27 cellular contexts compared by ENCODE assay signal in the genomic region with DNA sequence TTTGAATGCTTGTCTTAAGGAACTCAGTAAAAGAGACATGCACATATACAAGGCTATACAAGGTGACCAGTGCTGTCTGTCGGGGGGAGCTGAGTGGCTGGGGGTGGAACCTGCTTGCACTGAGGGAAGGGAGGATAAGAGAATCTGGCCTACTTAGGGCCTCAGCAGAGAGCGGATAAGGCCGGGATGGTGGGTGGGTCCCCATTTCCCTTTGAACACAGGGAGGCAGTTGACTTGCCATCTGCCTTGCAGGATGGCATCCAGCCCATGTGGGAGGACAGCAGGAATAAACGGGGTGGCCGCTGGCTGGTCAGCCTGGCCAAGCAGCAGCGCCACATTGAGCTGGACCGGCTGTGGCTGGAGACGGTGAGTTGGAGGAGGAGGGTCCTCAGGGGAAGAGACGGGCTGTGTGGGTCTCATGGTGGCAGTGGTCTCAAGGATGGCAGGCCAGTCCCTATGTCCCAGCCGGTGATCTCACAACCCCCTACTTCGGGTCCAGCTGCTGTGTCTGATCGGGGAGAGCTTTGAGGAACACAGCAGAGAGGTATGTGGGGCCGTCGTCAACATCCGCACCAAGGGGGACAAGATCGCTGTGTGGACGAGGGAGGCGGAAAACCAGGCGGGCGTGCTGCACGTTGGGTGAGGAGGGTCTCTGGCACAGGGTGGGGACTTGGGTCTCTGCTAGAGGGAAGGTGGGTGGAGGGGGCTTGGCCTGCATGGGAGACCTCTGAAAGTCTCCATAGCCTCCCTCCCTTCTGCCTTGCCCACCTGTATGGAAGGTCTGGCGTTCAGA. TPM values are rescaled to one million over a fixed set of nuclear protein-coding genes. Genes with fewer than 3 reads are reported as not detected.
DNase-seq lines count a peak whose midpoint lies in the region; ATAC-seq and TF ChIP-seq lines count a peak whose summit lies in the region.
"Had no signal": no experiment of that assay in that cellular context is flagged by ENCODE, and none has a peak within 500 bp of the region (broad histone marks: within the 10 kb centered on the region; RNA-seq: fewer than 3 reads in every experiment).

No MANE protein-coding gene starts in this region.

- no peaks in the 10 kb centered on the region for H3K27me3 Mint-ChIP-seq in activated T-cell treated with anti-CD3 and anti-CD28 coated beads, Interleukin-2, amount 50 U/mL, for 4 hours (ENCODE audit: low read depth)
- H3K27me3 Mint-ChIP-seq in activated T-cell treated with anti-CD3 and anti-CD28 coated beads, Interleukin-2, amount 50 U/mL, for 72 hours (ENCODE audit: low read depth), result peaks cover 2% of the 10 kb centered on the region
- H3K27me3 Mint-ChIP-seq in brain, result peaks cover 8% of the 10 kb centered on the region
- H3K27me3 Mint-ChIP-seq: activated naive CD4-positive, alpha-beta T cell treated with anti-CD3 and anti-CD28 coated beads, Interleukin-2, amount 50 U/mL, for 24 hours had no signal

- H3K4me3 ChIP-seq in H7 (ENCODE audit: insufficient read depth, low read depth, low read length), result no peak overlapping the region
- H3K4me3 ChIP-seq: ascending aorta, GM23248, upper lobe of right lung had no signal

- no peak for DNase-seq in activated T-cell treated with anti-CD3 and anti-CD28 coated beads, Interleukin-2, amount 50 U/mL, for 4 hours
- no peak for DNase-seq in activated T-cell treated with anti-CD3 and anti-CD28 coated beads, Interleukin-2, amount 50 U/mL, for 72 hours
- no peak for DNase-seq in stimulated activated effector memory CD8-positive, alpha-beta T cell treated with anti-CD3 and anti-CD28 coated beads, Interleukin-12 subunit alpha, Interleukin-12 subunit beta, amount 100 ng/mL, for 72 hours (ENCODE audit: low spot score in 2 of 2)
- DNase-seq in H7 (no peak), activated gamma-delta T cell (lab: John Stamatoyannopoulos, UW) (no peak)
- DNase-seq: activated CD4-positive, CD25-positive, alpha-beta regulatory T cell treated with anti-CD3 and anti-CD28 coated beads, Interleukin-2, amount 50 U/mL, for 72 hours; cerebellar nuclear complex; foreskin keratinocyte; GM23248; immature natural killer cell; Kasumi-1; naive thymus-derived CD8-positive, alpha-beta T cell; NCI-H1694 treated with DMSO at 0.1 percent for 48 hours; NCI-H2171 treated with DMSO at 0.1 percent for 48 hours; NCI-H526 treated with DMSO at 0.1 percent for 48 hours; RPMI8226; stimulated activated CD4-positive, alpha-beta T cell treated with anti-CD3 and anti-CD28 coated beads, Interleukin-15, amount 100 ng/mL, for 24 hours; stimulated activated CD8-positive, alpha-beta memory T cell treated with anti-CD3 and anti-CD28 coated beads, Interleukin-4, amount 100 ng/mL, for 48 hours; upper lobe of right lung had no signal

- no peaks in the 10 kb centered on the region for H3K36me3 Mint-ChIP-seq in activated T-cell treated with anti-CD3 and anti-CD28 coated beads, Interleukin-2, amount 50 U/mL, for 4 hours (ENCODE audit: insufficient read depth)
- no peaks in the 10 kb centered on the region for H3K36me3 Mint-ChIP-seq in activated T-cell treated with anti-CD3 and anti-CD28 coated beads, Interleukin-2, amount 50 U/mL, for 72 hours (ENCODE audit: insufficient read depth in 2 of 2)
- no peaks in the 10 kb centered on the region for H3K36me3 Mint-ChIP-seq in brain
- H3K36me3 Mint-ChIP-seq in stimulated activated effector memory CD8-positive, alpha-beta T cell treated with anti-CD3 and anti-CD28 coated beads, Interleukin-12 subunit alpha, Interleukin-12 subunit beta, amount 100 ng/mL, for 72 hours, result peaks cover 6% of the 10 kb centered on the region
- H3K36me3 Mint-ChIP-seq: activated naive CD4-positive, alpha-beta T cell treated with anti-CD3 and anti-CD28 coated beads, Interleukin-2, amount 50 U/mL, for 24 hours; immature natural killer cell; naive thymus-derived CD8-positive, alpha-beta T cell had no signal

- H3K36me3 ChIP-seq in H7 (replicated peaks; ENCODE audit: control insufficient read depth, insufficient read depth, low read length), result no peaks in the 10 kb centered on the region
- H3K36me3 ChIP-seq: ascending aorta, upper lobe of right lung had no signal

- no peaks in the 10 kb centered on the region for H3K27me3 ChIP-seq in H7 (ENCODE audit: control insufficient read depth, insufficient read depth, low read length)
- H3K27me3 ChIP-seq: ascending aorta, foreskin keratinocyte, upper lobe of right lung had no signal

- no peak for TF ChIP-seq CTCF in brain (conservative IDR thresholded peaks at IDR 0.05)

- peak overlapping the region; percentile 42 for H3K4me3 Mint-ChIP-seq in activated T-cell treated with anti-CD3 and anti-CD28 coated beads, Interleukin-2, amount 50 U/mL, for 4 hours
- no peak overlapping the region for H3K4me3 Mint-ChIP-seq in activated T-cell treated with anti-CD3 and anti-CD28 coated beads, Interleukin-2, amount 50 U/mL, for 72 hours
- H3K4me3 Mint-ChIP-seq in brain, result peak overlapping the region in 3 of 5 experiments; percentile 8 to 54 (median 26)
- H3K4me3 Mint-ChIP-seq in stimulated activated effector memory CD8-positive, alpha-beta T cell treated with anti-CD3 and anti-CD28 coated beads, Interleukin-12 subunit alpha, Interleukin-12 subunit beta, amount 100 ng/mL, for 72 hours, result no peak overlapping the region

- ATAC-seq in activated T-cell treated with anti-CD3 and anti-CD28 coated beads, Interleukin-2, amount 50 U/mL, for 4 hours, result no peak
- ATAC-seq in activated T-cell treated with anti-CD3 and anti-CD28 coated beads, Interleukin-2, amount 50 U/mL, for 72 hours (replicated peaks in 1 of 2), result no peak
- ATAC-seq in stimulated activated effector memory CD8-positive, alpha-beta T cell treated with anti-CD3 and anti-CD28 coated beads, Interleukin-12 subunit alpha, Interleukin-12 subunit beta, amount 100 ng/mL, for 72 hours, result no peak
- ATAC-seq: foreskin keratinocyte; left lobe of liver; naive thymus-derived CD8-positive, alpha-beta T cell; sciatic nerve; SK-N-SH treated with all-trans-retinoic acid at 6 μM for 48 hours; upper lobe of right lung had no signal

- peaks cover 31% of the 10 kb centered on the region for H3K4me1 Mint-ChIP-seq in activated T-cell treated with anti-CD3 and anti-CD28 coated beads, Interleukin-2, amount 50 U/mL, for 4 hours (ENCODE audit: low read depth)
- peaks cover 32% of the 10 kb centered on the region for H3K4me1 Mint-ChIP-seq in activated T-cell treated with anti-CD3 and anti-CD28 coated beads, Interleukin-2, amount 50 U/mL, for 72 hours (ENCODE audit: low read depth)
- peaks cover 29% of the 10 kb centered on the region for H3K4me1 Mint-ChIP-seq in brain
- peaks cover 40% of the 10 kb centered on the region for H3K4me1 Mint-ChIP-seq in stimulated activated effector memory CD8-positive, alpha-beta T cell treated with anti-CD3 and anti-CD28 coated beads, Interleukin-12 subunit alpha, Interleukin-12 subunit beta, amount 100 ng/mL, for 72 hours

- no peaks in the 10 kb centered on the region for H3K9me3 Mint-ChIP-seq in activated T-cell treated with anti-CD3 and anti-CD28 coated beads, Interleukin-2, amount 50 U/mL, for 4 hours
- H3K9me3 Mint-ChIP-seq in activated T-cell treated with anti-CD3 and anti-CD28 coated beads, Interleukin-2, amount 50 U/mL, for 72 hours, result no peaks in the 10 kb centered on the region
- peaks cover 0 to 4% (median 3%) of the 10 kb centered on the region in 5 experiments for H3K9me3 Mint-ChIP-seq in brain
- H3K9me3 Mint-ChIP-seq in stimulated activated effector memory CD8-positive, alpha-beta T cell treated with anti-CD3 and anti-CD28 coated beads, Interleukin-12 subunit alpha, Interleukin-12 subunit beta, amount 100 ng/mL, for 72 hours, result no peaks in the 10 kb centered on the region
- H3K9me3 Mint-ChIP-seq: activated naive CD4-positive, alpha-beta T cell treated with anti-CD3 and anti-CD28 coated beads, Interleukin-2, amount 50 U/mL, for 24 hours; immature natural killer cell; naive thymus-derived CD8-positive, alpha-beta T cell had no signal

- no peak overlapping the region for H3K27ac Mint-ChIP-seq in activated T-cell treated with anti-CD3 and anti-CD28 coated beads, Interleukin-2, amount 50 U/mL, for 72 hours
- H3K27ac Mint-ChIP-seq in brain, result peak overlapping the region in 4 of 5 experiments; percentile 14 to 64 (median 48)
- H3K27ac Mint-ChIP-seq in stimulated activated effector memory CD8-positive, alpha-beta T cell treated with anti-CD3 and anti-CD28 coated beads, Interleukin-12 subunit alpha, Interleukin-12 subunit beta, amount 100 ng/mL, for 72 hours, result peak overlapping the region; percentile 58
- H3K27ac Mint-ChIP-seq: activated naive CD4-positive, alpha-beta T cell treated with anti-CD3 and anti-CD28 coated beads, Interleukin-2, amount 50 U/mL, for 24 hours had no signal

RNA-seq across cellular contexts. Expression of a gene that starts 2.2 kb away (rescaled TPM):
- 10 to 100 TPM; 18.3 to 28.0 (median 24.1) TPM for total RNA-seq in activated T-cell treated with anti-CD3 and anti-CD28 coated beads, Interleukin-2, amount 50 U/mL, for 4 hours
- 10 to 100 TPM; 25.3 to 31.8 TPM for total RNA-seq in activated T-cell treated with anti-CD3 and anti-CD28 coated beads, Interleukin-2, amount 50 U/mL, for 72 hours
- 24.8 TPM for polyA plus RNA-seq in brain (ENCODE audit: insufficient read depth, low read depth, low replicate concordance)
- 39.8 and 50.7 TPM in 2 replicates for total RNA-seq in H7 (2014; rRNA removed; shearing (Covaris generic))

RNA-seq across cellular contexts. Expression of a gene that starts 14.6 kb away (rescaled TPM):
- total RNA-seq in activated T-cell treated with anti-CD3 and anti-CD28 coated beads, Interleukin-2, amount 50 U/mL, for 4 hours, result not detected
- total RNA-seq in activated T-cell treated with anti-CD3 and anti-CD28 coated beads, Interleukin-2, amount 50 U/mL, for 72 hours, result not detected
- 0.81 TPM for polyA plus RNA-seq in brain (ENCODE audit: insufficient read depth, low read depth, low replicate concordance)
- 0.33 and 0.97 TPM in 2 replicates for total RNA-seq in H7 (2014; rRNA removed; shearing (Covaris generic))
- total RNA-seq: activated CD8-positive, alpha-beta memory T cell treated with anti-CD3 and anti-CD28 coated beads for 36 hours; ascending aorta; foreskin keratinocyte; GM23248; left lobe of liver; naive thymus-derived CD8-positive, alpha-beta T cell; sciatic nerve; upper lobe of right lung had no signal
- polyA plus RNA-seq: esophagus; foreskin keratinocyte; GM23248; immature natural killer cell; naive thymus-derived CD8-positive, alpha-beta T cell had no signal

RNA-seq across cellular contexts. Expression of a gene that starts 14.7 kb away (rescaled TPM):
- total RNA-seq in activated T-cell treated with anti-CD3 and anti-CD28 coated beads, Interleukin-2, amount 50 U/mL, for 4 hours, result not detected
- total RNA-seq in activated T-cell treated with anti-CD3 and anti-CD28 coated beads, Interleukin-2, amount 50 U/mL, for 72 hours, result under 1 TPM in 1 of 2 donors, not detected in 1; 0.81 TPM
- 258 TPM for polyA plus RNA-seq in brain (ENCODE audit: insufficient read depth, low read depth, low replicate concordance)
- total RNA-seq in H7 (2014; rRNA removed; shearing (Covaris generic)), result 4.7 and 7.2 TPM in 2 replicates
- total RNA-seq: activated CD8-positive, alpha-beta memory T cell treated with anti-CD3 and anti-CD28 coated beads for 36 hours; ascending aorta; GM23248; left lobe of liver; naive thymus-derived CD8-positive, alpha-beta T cell; sciatic nerve; upper lobe of right lung had no signal
- polyA plus RNA-seq: esophagus; GM23248; naive thymus-derived CD8-positive, alpha-beta T cell had no signal

RNA-seq across cellular contexts. Expression of a gene that starts 35.1 kb away (rescaled TPM):
- total RNA-seq in activated T-cell treated with anti-CD3 and anti-CD28 coated beads, Interleukin-2, amount 50 U/mL, for 4 hours, result 1 to 10 TPM; 3.6 to 5.3 (median 4.5) TPM
- total RNA-seq in activated T-cell treated with anti-CD3 and anti-CD28 coated beads, Interleukin-2, amount 50 U/mL, for 72 hours, result 1 to 10 TPM; 1.4 to 2.0 TPM
- polyA plus RNA-seq in brain (ENCODE audit: insufficient read depth, low read depth, low replicate concordance), result 86.4 TPM
- total RNA-seq in H7 (2014; rRNA removed; shearing (Covaris generic)), result 6.6 and 14.2 TPM in 2 replicates
- total RNA-seq: ascending aorta had no signal

Comparison
In these comparisons a context has a peak if more than half of its experiments do, and no peak if none do; other contexts are left out.
1. H3K4me3 Mint-ChIP-seq: peak in activated T-cell treated with anti-CD3 and anti-CD28 coated beads, Interleukin-2, amount 50 U/mL, for 4 hours (single experiment) and brain (3 of 5); none in activated T-cell treated with anti-CD3 and anti-CD28 coated beads, Interleukin-2, amount 50 U/mL, for 72 hours (0 of 2) and stimulated activated effector memory CD8-positive, alpha-beta T cell treated with anti-CD3 and anti-CD28 coated beads, Interleukin-12 subunit alpha, Interleukin-12 subunit beta, amount 100 ng/mL, for 72 hours (single experiment).